8 cellular contexts compared by ENCODE assay signal in the genomic region with DNA sequence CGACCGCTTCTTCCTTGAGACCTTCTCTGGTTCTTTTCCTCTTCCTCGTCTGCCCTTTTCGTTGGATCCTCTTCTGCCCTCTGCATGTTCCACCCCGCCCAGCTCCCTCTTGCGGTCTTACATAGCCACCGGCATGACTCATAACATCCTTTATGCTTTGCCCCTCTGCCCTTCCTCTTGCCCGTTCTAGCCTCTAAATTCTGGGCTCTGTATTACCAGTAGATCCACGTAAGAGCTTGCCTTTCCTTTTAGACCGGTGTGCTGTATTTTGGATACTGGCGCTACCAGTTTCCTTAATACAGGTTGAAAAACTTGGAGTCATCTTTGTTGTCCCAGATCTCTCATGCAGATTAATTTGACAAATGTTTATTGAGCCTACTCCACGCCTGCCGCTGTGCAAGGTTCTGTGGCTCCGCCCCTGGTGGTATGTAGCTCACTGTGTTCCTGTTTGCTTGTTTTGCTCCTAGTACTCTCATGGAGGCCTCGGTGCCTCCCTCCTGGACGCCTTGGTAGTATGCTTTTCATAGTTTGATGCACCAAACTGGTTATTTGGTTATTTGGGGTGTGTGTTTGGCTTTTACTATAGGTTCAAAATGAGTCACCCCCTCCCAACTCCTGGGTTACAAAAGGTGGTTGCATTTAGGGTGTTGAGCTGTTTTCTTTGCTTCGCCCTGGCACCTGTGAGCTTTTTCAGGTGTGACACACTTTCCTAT. TPM values are rescaled to one million over a fixed set of nuclear protein-coding genes. Genes with fewer than 3 reads are reported as not detected.
A peak's percentile ranks its signal among the peaks of the same experiment; 100 is the strongest.
DNase-seq lines count a peak whose midpoint lies in the region; ATAC-seq and TF ChIP-seq lines count a peak whose summit lies in the region.

No MANE protein-coding gene starts in this region.

- H3K27ac Mint-ChIP-seq in CD14-positive monocyte, result peak overlapping the region; percentile 92 to 99 (median 98)
- H3K27ac Mint-ChIP-seq in naive thymus-derived CD4-positive, alpha-beta T cell, result peak overlapping the region; percentile 88 to 98 (median 93)
- peak overlapping the region; percentile 96 for H3K27ac Mint-ChIP-seq in stimulated activated naive CD8-positive, alpha-beta T cell treated with anti-CD3 and anti-CD28 coated beads, Interleukin-15, Interleukin-2, amounts not matched to agents 100 ng/mL and 50 ng/mL, for 24 hours

- H3K4me1 Mint-ChIP-seq in CD14-positive monocyte, result peaks cover 40% of the 10 kb centered on the region
- H3K4me1 Mint-ChIP-seq in naive thymus-derived CD4-positive, alpha-beta T cell, result peaks cover 27 to 55% (median 50%) of the 10 kb centered on the region in 7 donors
- H3K4me1 Mint-ChIP-seq in stimulated activated naive CD8-positive, alpha-beta T cell treated with anti-CD3 and anti-CD28 coated beads, Interleukin-15, Interleukin-2, amounts not matched to agents 100 ng/mL and 50 ng/mL, for 24 hours (ENCODE audit: low read depth), result peaks cover 59% of the 10 kb centered on the region

- H3K36me3 Mint-ChIP-seq in CD14-positive monocyte, result peaks cover 25 to 39% of the 10 kb centered on the region in 2 donors
- H3K36me3 Mint-ChIP-seq in naive thymus-derived CD4-positive, alpha-beta T cell, result peaks cover 10 to 36% (median 24%) of the 10 kb centered on the region in 5 donors
- peaks cover 56% of the 10 kb centered on the region for H3K36me3 Mint-ChIP-seq in stimulated activated naive CD8-positive, alpha-beta T cell treated with anti-CD3 and anti-CD28 coated beads, Interleukin-15, Interleukin-2, amounts not matched to agents 100 ng/mL and 50 ng/mL, for 24 hours (ENCODE audit: low read depth)

- H3K9me3 Mint-ChIP-seq in CD14-positive monocyte, result no peaks in the 10 kb centered on the region
- H3K9me3 Mint-ChIP-seq in naive thymus-derived CD4-positive, alpha-beta T cell, result no peaks in the 10 kb centered on the region
- no peaks in the 10 kb centered on the region for H3K9me3 Mint-ChIP-seq in stimulated activated naive CD8-positive, alpha-beta T cell treated with anti-CD3 and anti-CD28 coated beads, Interleukin-15, Interleukin-2, amounts not matched to agents 100 ng/mL and 50 ng/mL, for 24 hours

- ATAC-seq in GM19372 (IDR thresholded peaks at IDR 0.05; ENCODE audit: low read depth, unreplicated experiment) (peak; percentile 49), HG03521 (IDR thresholded peaks at IDR 0.05; ENCODE audit: unreplicated experiment) (peak; percentile 33)
- peak; percentile 82 for ATAC-seq in naive thymus-derived CD4-positive, alpha-beta T cell

- CTCF ChIA-PET in naive thymus-derived CD4-positive, alpha-beta T cell (lab: Charles Lee), result interaction anchor here (0.8 to 4.9 kb wide), 15 partner anchors 9 to 400 kb away, joined by 3 to 38 read pairs (median 7); a partner anchor contains a TSS

- H3K4me1 ChIP-seq in OCI-LY1 (ENCODE audit: insufficient read depth, low read length, severe bottlenecking) (peaks cover 23% of the 10 kb centered on the region), esophagus squamous epithelium (peaks cover 24 to 54% (median 29%) of the 10 kb centered on the region in 3 donors)
- H3K4me1 ChIP-seq in naive thymus-derived CD4-positive, alpha-beta T cell (ENCODE audit: control insufficient read depth in 2 of 2, insufficient read depth in 2 of 2, low read length in 2 of 2), result peaks cover 24 to 49% of the 10 kb centered on the region in 2 donors

- H3K4me3 ChIP-seq in OCI-LY1 (ENCODE audit: low read depth, low read length, poor library complexity, severe bottlenecking) (peak overlapping the region; percentile 86), esophagus squamous epithelium (peak overlapping the region; percentile 52 to 78 (median 76))
- H3K4me3 ChIP-seq in naive thymus-derived CD4-positive, alpha-beta T cell (ENCODE audit: low read length), result peak overlapping the region; percentile 71

- no peak overlapping the region for H2AFZ ChIP-seq in OCI-LY1 (ENCODE audit: low read length)

- peaks cover 0 to 2% (median 1%) of the 10 kb centered on the region in 3 donors for H3K27me3 Mint-ChIP-seq in CD14-positive monocyte (ENCODE audit: low read depth in 3 of 3)
- H3K27me3 Mint-ChIP-seq in naive thymus-derived CD4-positive, alpha-beta T cell, result no peaks in the 10 kb centered on the region
- H3K27me3 Mint-ChIP-seq in stimulated activated naive CD8-positive, alpha-beta T cell treated with anti-CD3 and anti-CD28 coated beads, Interleukin-15, Interleukin-2, amounts not matched to agents 100 ng/mL and 50 ng/mL, for 24 hours, result no peaks in the 10 kb centered on the region

- peak in 1 of 4 donors; percentile 49 for TF ChIP-seq POLR2A in esophagus squamous epithelium (IDR thresholded peaks at IDR 0.05)

- peak; percentile 92 for DNase-seq in CD14-positive monocyte (ENCODE audit: low spot score)
- DNase-seq in activated T-cell treated with anti-CD3 and anti-CD28 coated beads, Interleukin-2, amount 50 U/mL, for 1 hour, result peak; percentile 72
- peak; percentile 55 for DNase-seq in esophagus squamous epithelium (lab: John Stamatoyannopoulos, UW)
- peak; percentile 34 to 83 (median 72) for DNase-seq in naive thymus-derived CD4-positive, alpha-beta T cell

- H4K20me1 ChIP-seq in OCI-LY1 (ENCODE audit: insufficient read depth, low read length), result no peaks in the 10 kb centered on the region

- TF ChIP-seq CTCF in CD14-positive monocyte (IDR thresholded peaks at IDR 0.05) (peak; percentile 26), OCI-LY1 (IDR thresholded peaks at IDR 0.05; ENCODE audit: low read length) (peak; percentile 64), esophagus squamous epithelium (IDR thresholded peaks at IDR 0.05) (peak; percentile 12 to 58 (median 34))

- peaks cover 50% of the 10 kb centered on the region for H3K36me3 ChIP-seq in OCI-LY1 (ENCODE audit: insufficient read depth, low read length)
- H3K36me3 ChIP-seq in esophagus squamous epithelium, result peaks cover 0 to 39% (median 22%) of the 10 kb centered on the region in 3 donors
- H3K36me3 ChIP-seq in naive thymus-derived CD4-positive, alpha-beta T cell (ENCODE audit: control insufficient read depth in 2 of 3, insufficient read depth in 3 of 3, low read length in 3 of 3), result peaks cover 0 to 37% (median 14%) of the 10 kb centered on the region in 3 experiments

- peak overlapping the region; percentile 93 for H3K9ac ChIP-seq in OCI-LY1 (ENCODE audit: low read length)

- intact Hi-C loops in CD14-positive monocyte (cut with micrococcal nuclease), result loop anchor here in 1 of 2 donors (2.0 to 10.0 kb wide), 4 partner anchors 25 to 199 kb away; a partner anchor contains a TSS
- intact Hi-C loops in esophagus squamous epithelium (cut with DNase I), result no loop called here
- intact Hi-C loops in naive thymus-derived CD4-positive, alpha-beta T cell (cut with micrococcal nuclease), result loop anchor here (1.0 to 10.0 kb wide), 16 partner anchors 8 to 1291 kb away; a partner anchor contains a TSS

- H3K4me3 Mint-ChIP-seq in CD14-positive monocyte, result peak overlapping the region; percentile 74 to 93
- H3K4me3 Mint-ChIP-seq in naive thymus-derived CD4-positive, alpha-beta T cell, result peak overlapping the region; percentile 81 to 96 (median 92)
- peak overlapping the region; percentile 92 for H3K4me3 Mint-ChIP-seq in stimulated activated naive CD8-positive, alpha-beta T cell treated with anti-CD3 and anti-CD28 coated beads, Interleukin-15, Interleukin-2, amounts not matched to agents 100 ng/mL and 50 ng/mL, for 24 hours

- H3K9me3 ChIP-seq in OCI-LY1 (ENCODE audit: low read length) (no peaks in the 10 kb centered on the region), esophagus squamous epithelium (no peaks in the 10 kb centered on the region)
- H3K9me3 ChIP-seq in naive thymus-derived CD4-positive, alpha-beta T cell (ENCODE audit: control insufficient read depth in 2 of 3, low read length in 3 of 3), result no peaks in the 10 kb centered on the region

- H3K27me3 ChIP-seq in OCI-LY1 (ENCODE audit: insufficient read depth, low read length) (no peaks in the 10 kb centered on the region), esophagus squamous epithelium (no peaks in the 10 kb centered on the region)
- no peaks in the 10 kb centered on the region for H3K27me3 ChIP-seq in naive thymus-derived CD4-positive, alpha-beta T cell (ENCODE audit: control insufficient read depth in 2 of 2, insufficient read depth in 2 of 2, low read length in 2 of 2)

- H3K4me2 ChIP-seq in OCI-LY1 (ENCODE audit: low read length), result peak overlapping the region; percentile 92

- no peaks in the 10 kb centered on the region for H3F3A ChIP-seq in OCI-LY1 (ENCODE audit: insufficient read depth, low read length)

- POLR2A ChIA-PET in naive thymus-derived CD4-positive, alpha-beta T cell (lab: Charles Lee), result interaction anchor here (0.6 to 10.5 kb wide), 12 partner anchors 11 to 713 kb away, joined by 3 to 477 read pairs (median 8); a partner anchor contains a TSS

- H3K9me2 ChIP-seq in OCI-LY1 (ENCODE audit: low read depth, low read length), result no peaks in the 10 kb centered on the region

- 13 to 16% methylated on average over 17 of the region's 17 CpGs for WGBS in esophagus squamous epithelium, 2 donors

- peaks cover 29% of the 10 kb centered on the region for H3K79me2 ChIP-seq in OCI-LY1 (ENCODE audit: insufficient read depth, low read length)

- peak overlapping the region; percentile 79 for H3K27ac ChIP-seq in OCI-LY1 (ENCODE audit: low read depth, low read length, poor library complexity, severe bottlenecking)
- peak overlapping the region; percentile 90 to 95 (median 92) for H3K27ac ChIP-seq in esophagus squamous epithelium
- peak overlapping the region; percentile 86 for H3K27ac ChIP-seq in naive thymus-derived CD4-positive, alpha-beta T cell (ENCODE audit: low read depth, low read length)

RNA-seq across cellular contexts. Expression of a gene that starts 1.7 kb away (rescaled TPM):
- polyA plus RNA-seq in CD14-positive monocyte, result 100 to 1,000 TPM; 179 to 259 TPM
- total RNA-seq in esophagus squamous epithelium, result 100 to 1,000 TPM in 1 of 4 donors, 10 to 100 TPM in 3; 76.4 to 113 (median 86.5) TPM
- 100 to 1,000 TPM; 123 to 254 (median 206) TPM for total RNA-seq in naive thymus-derived CD4-positive, alpha-beta T cell
- polyA plus RNA-seq in naive thymus-derived CD4-positive, alpha-beta T cell, result 100 to 1,000 TPM; 331 to 489 TPM

RNA-seq across cellular contexts. Expression of a gene that starts 24.3 kb away (rescaled TPM):
- polyA plus RNA-seq in CD14-positive monocyte, result 10 to 100 TPM; 61.6 to 86.6 TPM
- total RNA-seq in esophagus squamous epithelium, result 10 to 100 TPM; 31.1 to 41.7 (median 35.0) TPM
- 10 to 100 TPM; 28.4 to 89.6 (median 51.3) TPM for total RNA-seq in naive thymus-derived CD4-positive, alpha-beta T cell
- 100 to 1,000 TPM in 1 of 2 donors, 10 to 100 TPM in 1; 74.9 to 105 TPM for polyA plus RNA-seq in naive thymus-derived CD4-positive, alpha-beta T cell

Comparison
In these comparisons a context has a peak if more than half of its experiments do, and no peak if none do; other contexts are left out.
1. Peak in every context shown above with its lines: DNase-seq, ATAC-seq, H3K4me3 ChIP-seq and H3K27ac ChIP-seq.